10 cellular contexts compared by ENCODE assay signal in the genomic region with DNA sequence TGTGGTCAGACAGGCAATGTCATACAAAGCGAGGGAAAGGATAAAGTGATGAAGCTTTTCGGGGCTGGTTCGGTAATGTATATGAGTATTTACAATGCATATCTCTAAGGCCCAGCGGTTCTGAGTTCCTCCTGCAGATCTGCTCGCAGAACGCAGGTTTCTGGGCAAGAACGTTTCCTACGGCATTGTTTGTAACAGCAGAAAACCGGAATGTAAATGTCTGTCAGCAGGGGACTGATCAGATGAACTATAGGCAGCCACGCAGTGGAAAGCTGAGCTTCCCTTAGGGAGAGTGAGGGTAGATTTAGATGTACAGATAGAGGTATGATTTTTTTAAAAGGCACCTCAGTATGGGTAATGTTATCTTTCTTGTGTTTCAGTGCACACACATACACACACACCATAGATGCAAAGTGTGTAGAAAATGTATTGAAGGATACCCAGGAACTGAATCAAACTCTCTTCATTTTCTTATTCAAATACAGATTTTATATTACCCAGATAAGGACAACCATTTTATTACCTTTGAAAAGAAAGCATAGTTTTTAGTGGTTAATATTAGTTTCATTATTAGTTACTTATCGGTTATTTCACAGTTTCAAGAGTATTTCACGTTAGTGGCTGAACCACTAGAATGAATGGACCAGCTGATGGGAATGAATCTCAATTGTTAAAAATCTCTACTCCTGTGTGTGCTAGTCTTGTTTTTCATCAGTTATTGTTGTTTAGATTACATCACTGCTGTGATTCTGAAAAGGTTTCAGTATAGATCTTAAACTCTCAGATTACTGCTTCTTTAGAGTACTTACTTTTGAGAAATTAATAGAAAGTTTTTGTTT. TPM values are rescaled to one million over a fixed set of nuclear protein-coding genes. Genes with fewer than 3 reads are reported as not detected.
DNase-seq lines count a peak whose midpoint lies in the region; ATAC-seq lines count a peak whose summit lies in the region.
"Had no signal": no experiment of that assay in that cellular context is flagged by ENCODE, and none has a peak within 500 bp of the region (broad histone marks: within the 10 kb centered on the region; RNA-seq: fewer than 3 reads in every experiment).

No MANE protein-coding gene starts in this region.

- H4K8ac ChIP-seq in trophoblast cell (ENCODE audit: low read depth, low read length) = no peak overlapping the region

- H3K9ac ChIP-seq in trophoblast cell (ENCODE audit: low read length) = no peak overlapping the region

- H3K4me3 ChIP-seq in trophoblast cell (ENCODE audit: low read depth, low read length) = no peak overlapping the region

- H3K4me2 ChIP-seq in trophoblast cell (ENCODE audit: low read length) = no peak overlapping the region

- peaks cover 13 to 14% of the 10 kb centered on the region in 2 experiments for H3K36me3 ChIP-seq in trophoblast cell (ENCODE audit: control insufficient read depth in 1 of 2, insufficient read depth in 2 of 2, low read length in 2 of 2)

- no peaks in the 10 kb centered on the region for H3K27me3 ChIP-seq in trophoblast cell (ENCODE audit: insufficient read depth, low read length)

- POLR2A ChIA-PET in activated CD4-positive, alpha-beta T cell treated with anti-CD3 and anti-CD28 coated beads for 36 hours (lab: Charles Lee) = interaction anchor here (0.6 to 1.1 kb wide), 3 partner anchors 51 to 494 kb away, joined by 3 read pairs; no protein-coding TSS in a partner anchor

- H3K23ac ChIP-seq in trophoblast cell (ENCODE audit: low read length) = no peak overlapping the region

- CTCF ChIA-PET in activated CD4-positive, alpha-beta T cell treated with anti-CD3 and anti-CD28 coated beads for 36 hours (lab: Charles Lee) = interaction anchor here (0.6 to 1.9 kb wide), 12 partner anchors 11 to 123 kb away, joined by 3 to 8 read pairs (median 3); no protein-coding TSS in a partner anchor

- H2BK120ac ChIP-seq in trophoblast cell (ENCODE audit: insufficient read depth, low read length, poor library complexity) = no peak overlapping the region

- H3K9me3 ChIP-seq in trophoblast cell (ENCODE audit: insufficient read depth, low read depth, low read length) = no peaks in the 10 kb centered on the region

- no peaks in the 10 kb centered on the region for H3K79me1 ChIP-seq in trophoblast cell (ENCODE audit: low read length)

- no peak overlapping the region for H3K14ac ChIP-seq in trophoblast cell (ENCODE audit: low read length)

- intact Hi-C loops in activated CD4-positive, alpha-beta T cell treated with anti-CD3 and anti-CD28 coated beads for 36 hours (cut with DNase I, micrococcal nuclease) = loop anchor here in 1 of 2 experiments (10.0 kb wide), 1 partner anchor 214 kb away; no protein-coding TSS in a partner anchor

- no peak overlapping the region for H2AK5ac ChIP-seq in trophoblast cell (ENCODE audit: low read length)

- no peak overlapping the region for H3K18ac ChIP-seq in trophoblast cell (ENCODE audit: low read length)

- H3K27ac ChIP-seq in trophoblast cell (ENCODE audit: low read depth, low read length) = peak overlapping the region; percentile 43

- H3K79me2 ChIP-seq in trophoblast cell (ENCODE audit: control insufficient read depth, insufficient read depth, low read length, poor library complexity) = no peaks in the 10 kb centered on the region

- peaks cover 76% of the 10 kb centered on the region for H3K4me1 Mint-ChIP-seq in activated CD4-positive, alpha-beta T cell treated with anti-CD3 and anti-CD28 coated beads for 36 hours
- H3K4me1 Mint-ChIP-seq in stimulated activated memory B cell treated with anti-CD40 and anti-IgM and Interleukin-4, amounts not matched to agents 10 μg/mL and 1 μg/mL and 100 μg/mL, for 72 hours = peaks cover 40% of the 10 kb centered on the region

- no peak overlapping the region for H3K4ac ChIP-seq in trophoblast cell (ENCODE audit: low read depth, low read length)

- peaks cover 2 to 5% of the 10 kb centered on the region in 2 experiments for H3K4me1 ChIP-seq in trophoblast cell (ENCODE audit: control insufficient read depth in 1 of 2, insufficient read depth in 2 of 2, low read length in 2 of 2)

- no peak overlapping the region for H2BK5ac ChIP-seq in trophoblast cell (ENCODE audit: low read depth, low read length, poor library complexity)

- no peak overlapping the region for H2BK12ac ChIP-seq in trophoblast cell (ENCODE audit: low read length)

- H2AFZ ChIP-seq in trophoblast cell (ENCODE audit: insufficient read depth, low read length, poor library complexity) = no peak overlapping the region

- DNase-seq in activated CD4-positive, alpha-beta T cell treated with anti-CD3 and anti-CD28 coated beads for 36 hours = no peak
- DNase-seq in activated CD4-positive, alpha-beta T cell treated with anti-CD3 and anti-CD28 coated beads, Interleukin-2, amount 50 U/mL, for 4 hours = no peak
- DNase-seq in trophoblast cell (no peak), SKM-1 (lab: John Stamatoyannopoulos, UW; ENCODE audit: unreplicated experiment) (no peak), NCI-H1048 (lab: John Stamatoyannopoulos, UW) (no peak)
- DNase-seq: NCI-H1930, occipital lobe had no signal

- H4K12ac ChIP-seq in trophoblast cell (ENCODE audit: low read depth, low read length) = no peak overlapping the region

- ATAC-seq in activated CD4-positive, alpha-beta T cell treated with anti-CD3 and anti-CD28 coated beads for 36 hours = peak; percentile 56
- ATAC-seq in HG02571 (IDR thresholded peaks at IDR 0.05; ENCODE audit: unreplicated experiment) (peak; percentile 86), HG03565 (IDR thresholded peaks at IDR 0.05; ENCODE audit: unreplicated experiment) (peak; percentile 91)
- ATAC-seq in stimulated activated memory B cell treated with anti-CD40 and anti-IgM and Interleukin-4, amounts not matched to agents 10 μg/mL and 1 μg/mL and 100 μg/mL, for 72 hours = no peak

- no peak overlapping the region for H4K91ac ChIP-seq in trophoblast cell (ENCODE audit: low read depth, low read length)

- H3K36me3 Mint-ChIP-seq in activated CD4-positive, alpha-beta T cell treated with anti-CD3 and anti-CD28 coated beads for 36 hours (ENCODE audit: low read depth) = peaks cover 82% of the 10 kb centered on the region
- H3K36me3 Mint-ChIP-seq in stimulated activated memory B cell treated with anti-CD40 and anti-IgM and Interleukin-4, amounts not matched to agents 10 μg/mL and 1 μg/mL and 100 μg/mL, for 72 hours = peaks cover 69% of the 10 kb centered on the region

- no peak overlapping the region for H3K4me3 Mint-ChIP-seq in activated CD4-positive, alpha-beta T cell treated with anti-CD3 and anti-CD28 coated beads for 36 hours
- H3K4me3 Mint-ChIP-seq in stimulated activated memory B cell treated with anti-CD40 and anti-IgM and Interleukin-4, amounts not matched to agents 10 μg/mL and 1 μg/mL and 100 μg/mL, for 72 hours = no peak overlapping the region

- no CpG with 5 or more reads among the region's 12 CpGs for WGBS in trophoblast cell (ENCODE audit: extremely low coverage, insufficient coverage, insufficient read length)

- H3K27me3 Mint-ChIP-seq in activated CD4-positive, alpha-beta T cell treated with anti-CD3 and anti-CD28 coated beads for 36 hours = no peaks in the 10 kb centered on the region
- H3K27me3 Mint-ChIP-seq in stimulated activated memory B cell treated with anti-CD40 and anti-IgM and Interleukin-4, amounts not matched to agents 10 μg/mL and 1 μg/mL and 100 μg/mL, for 72 hours = no peaks in the 10 kb centered on the region

- H3K9me3 Mint-ChIP-seq in activated CD4-positive, alpha-beta T cell treated with anti-CD3 and anti-CD28 coated beads for 36 hours (ENCODE audit: low read depth) = no peaks in the 10 kb centered on the region
- H3K9me3 Mint-ChIP-seq in stimulated activated memory B cell treated with anti-CD40 and anti-IgM and Interleukin-4, amounts not matched to agents 10 μg/mL and 1 μg/mL and 100 μg/mL, for 72 hours = no peaks in the 10 kb centered on the region

- H3K27ac Mint-ChIP-seq in activated CD4-positive, alpha-beta T cell treated with anti-CD3 and anti-CD28 coated beads for 36 hours = peak overlapping the region; percentile 53
- no peak overlapping the region for H3K27ac Mint-ChIP-seq in stimulated activated memory B cell treated with anti-CD40 and anti-IgM and Interleukin-4, amounts not matched to agents 10 μg/mL and 1 μg/mL and 100 μg/mL, for 72 hours

RNA-seq across cellular contexts. Expression of gene SNX9, which starts 56.2 kb away (rescaled TPM):
- total RNA-seq in activated CD4-positive, alpha-beta T cell treated with anti-CD3 and anti-CD28 coated beads for 36 hours = 10 to 100 TPM; 39.4 to 43.3 TPM
- 31.3 and 32.6 TPM in 2 replicates for polyA plus RNA-seq in trophoblast cell (2013)
